ENCODE assay signal across 1 cellular context in genomic region chr12:114403690-114404450, GRCh38.
TF ChIP-seq lines count a peak whose summit lies in the region.

No MANE protein-coding gene starts in this region.

TF ChIP-seq in H1, 55 proteins besides CTCF, POLR2A, EP300 and RAD21:
- no peak for TF ChIP-seq JUND (IDR thresholded peaks at IDR 0.05; ENCODE audit: low read length)
- TF ChIP-seq MAX (IDR thresholded peaks at IDR 0.05): peak; percentile 51
- no peak for TF ChIP-seq SP1 (IDR thresholded peaks at IDR 0.05; ENCODE audit: low read depth, low read length)
- TF ChIP-seq RNF2 (IDR thresholded peaks at IDR 0.05; ENCODE audit: borderline replicate concordance, low read depth, low read length, missing control alignments, poor library complexity, severe bottlenecking): peak; percentile 95
- no peak for TF ChIP-seq TAF1 (IDR thresholded peaks at IDR 0.05; ENCODE audit: low read depth, low read length)
- TF ChIP-seq NRF1 (IDR thresholded peaks at IDR 0.05; ENCODE audit: low read depth, low read length): no peak
- peak; percentile 72 for TF ChIP-seq CTBP2 (IDR thresholded peaks at IDR 0.05; ENCODE audit: borderline replicate concordance, insufficient read depth, insufficient read length, low read length)
- peak; percentile 36; the same call in 1 of the 2 replicates for TF ChIP-seq YY1 (IDR thresholded peaks at IDR 0.05; ENCODE audit: low read depth, low read length)
- TF ChIP-seq E2F6 (IDR thresholded peaks at IDR 0.05): 0 out of 2 replicates have a peak, but pooled peaks have one; percentile 20
- peak; percentile 25 for TF ChIP-seq EZH2 (IDR thresholded peaks at IDR 0.05; ENCODE audit: low read depth, low read length, severe bottlenecking)
